Comparison of ENCODE assay signal across 8 cellular contexts in the genomic region with DNA sequence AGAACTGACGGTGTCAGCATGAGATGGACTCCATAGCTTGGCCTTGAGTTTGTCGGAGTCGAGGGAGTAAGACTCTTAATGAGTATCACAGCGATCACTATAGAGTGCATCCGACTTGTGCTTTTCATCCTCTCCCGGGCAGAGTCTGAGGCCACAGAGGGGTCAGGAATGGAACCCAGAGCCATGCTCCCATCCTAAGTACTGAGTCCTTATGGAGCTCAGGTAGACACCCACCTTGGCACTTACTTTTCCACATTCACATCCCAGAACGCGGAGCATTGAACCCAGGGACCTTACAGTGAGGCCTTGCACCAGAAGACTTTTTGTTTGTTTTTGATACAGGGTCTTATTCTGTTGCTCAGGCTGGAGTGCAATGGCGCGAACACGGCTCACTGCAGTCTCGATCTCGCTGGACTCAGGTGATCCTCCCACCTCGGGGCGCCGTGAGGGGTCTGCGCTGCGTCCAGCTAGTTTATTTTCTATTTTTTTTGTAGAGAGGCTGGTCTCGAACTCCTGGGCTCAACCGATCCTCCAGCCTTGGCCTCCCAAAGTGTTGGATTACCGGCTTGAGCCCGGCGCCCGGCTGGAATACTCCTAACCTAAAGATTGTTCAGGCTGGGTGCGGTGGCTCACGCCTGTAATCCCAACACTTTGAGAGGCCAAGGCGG. TPM values are rescaled to one million over a fixed set of nuclear protein-coding genes. Genes with fewer than 3 reads are reported as not detected.
A peak's percentile ranks its signal among the peaks of the same experiment; 100 is the strongest.
DNase-seq lines count a peak whose midpoint lies in the region; ATAC-seq and TF ChIP-seq lines count a peak whose summit lies in the region.

No MANE protein-coding gene starts in this region.

- H3K9me3 Mint-ChIP-seq in activated CD4-positive, alpha-beta T cell treated with anti-CD3 and anti-CD28 coated beads, Interleukin-2, amount 10 ng/mL, durations not matched to agents 7 days and 5 days: no peaks in the 10 kb centered on the region
- no peaks in the 10 kb centered on the region for H3K9me3 Mint-ChIP-seq in activated naive CD8-positive, alpha-beta T cell treated with anti-CD3 and anti-CD28 coated beads for 36 hours
- no peaks in the 10 kb centered on the region for H3K9me3 Mint-ChIP-seq in stimulated activated effector memory CD8-positive, alpha-beta T cell treated with anti-CD3 and anti-CD28 coated beads, Interleukin-12 subunit alpha, Interleukin-12 subunit beta, amount 100 ng/mL, for 72 hours

- H3K36me3 Mint-ChIP-seq in activated CD4-positive, alpha-beta T cell treated with anti-CD3 and anti-CD28 coated beads, Interleukin-2, amount 10 ng/mL, durations not matched to agents 7 days and 5 days (ENCODE audit: low read depth): peaks cover 19% of the 10 kb centered on the region
- peaks cover 17% of the 10 kb centered on the region for H3K36me3 Mint-ChIP-seq in activated naive CD8-positive, alpha-beta T cell treated with anti-CD3 and anti-CD28 coated beads for 36 hours
- H3K36me3 Mint-ChIP-seq in stimulated activated effector memory CD8-positive, alpha-beta T cell treated with anti-CD3 and anti-CD28 coated beads, Interleukin-12 subunit alpha, Interleukin-12 subunit beta, amount 100 ng/mL, for 72 hours: peaks cover 46% of the 10 kb centered on the region

- ATAC-seq in stimulated activated effector memory CD8-positive, alpha-beta T cell treated with anti-CD3 and anti-CD28 coated beads, Interleukin-12 subunit alpha, Interleukin-12 subunit beta, amount 100 ng/mL, for 72 hours: peak; percentile 49
- no peak for ATAC-seq in GM19463 (IDR thresholded peaks at IDR 0.05; ENCODE audit: unreplicated experiment)
- ATAC-seq in GM18907 (IDR thresholded peaks at IDR 0.05; ENCODE audit: unreplicated experiment): no peak

- peaks cover 39% of the 10 kb centered on the region for H3K4me1 Mint-ChIP-seq in activated CD4-positive, alpha-beta T cell treated with anti-CD3 and anti-CD28 coated beads, Interleukin-2, amount 10 ng/mL, durations not matched to agents 7 days and 5 days
- peaks cover 31% of the 10 kb centered on the region for H3K4me1 Mint-ChIP-seq in activated naive CD8-positive, alpha-beta T cell treated with anti-CD3 and anti-CD28 coated beads for 36 hours
- H3K4me1 Mint-ChIP-seq in stimulated activated effector memory CD8-positive, alpha-beta T cell treated with anti-CD3 and anti-CD28 coated beads, Interleukin-12 subunit alpha, Interleukin-12 subunit beta, amount 100 ng/mL, for 72 hours: peaks cover 60% of the 10 kb centered on the region

- peak overlapping the region; percentile 87 for H3K27ac Mint-ChIP-seq in activated CD4-positive, alpha-beta T cell treated with anti-CD3 and anti-CD28 coated beads, Interleukin-2, amount 10 ng/mL, durations not matched to agents 7 days and 5 days
- H3K27ac Mint-ChIP-seq in activated naive CD8-positive, alpha-beta T cell treated with anti-CD3 and anti-CD28 coated beads for 36 hours: peak overlapping the region; percentile 87
- peak overlapping the region; percentile 93 for H3K27ac Mint-ChIP-seq in stimulated activated effector memory CD8-positive, alpha-beta T cell treated with anti-CD3 and anti-CD28 coated beads, Interleukin-12 subunit alpha, Interleukin-12 subunit beta, amount 100 ng/mL, for 72 hours

- H3K27me3 Mint-ChIP-seq in activated CD4-positive, alpha-beta T cell treated with anti-CD3 and anti-CD28 coated beads, Interleukin-2, amount 10 ng/mL, durations not matched to agents 7 days and 5 days: peaks cover 3% of the 10 kb centered on the region
- no peaks in the 10 kb centered on the region for H3K27me3 Mint-ChIP-seq in activated naive CD8-positive, alpha-beta T cell treated with anti-CD3 and anti-CD28 coated beads for 36 hours

- H3K27ac ChIP-seq in HL-60 (replicated peaks): peak overlapping the region; percentile 55
- no peak overlapping the region for H3K27ac ChIP-seq in iPS DF 6.9 (ENCODE audit: low read length)

- peak overlapping the region; percentile 93 for H3K4me3 Mint-ChIP-seq in activated CD4-positive, alpha-beta T cell treated with anti-CD3 and anti-CD28 coated beads, Interleukin-2, amount 10 ng/mL, durations not matched to agents 7 days and 5 days
- H3K4me3 Mint-ChIP-seq in activated naive CD8-positive, alpha-beta T cell treated with anti-CD3 and anti-CD28 coated beads for 36 hours: peak overlapping the region; percentile 95
- H3K4me3 Mint-ChIP-seq in stimulated activated effector memory CD8-positive, alpha-beta T cell treated with anti-CD3 and anti-CD28 coated beads, Interleukin-12 subunit alpha, Interleukin-12 subunit beta, amount 100 ng/mL, for 72 hours: peak overlapping the region; percentile 86

- H3K9me3 ChIP-seq in iPS DF 6.9 (ENCODE audit: control insufficient read depth, insufficient read depth, low read length): no peaks in the 10 kb centered on the region

- H3K4me3 ChIP-seq in HL-60 (replicated peaks; ENCODE audit: insufficient read depth, low read length) (peak overlapping the region; percentile 90), iPS DF 6.9 (ENCODE audit: low read length) (peak overlapping the region; percentile 87; the same call in 1 of the 2 replicates)

- no peaks in the 10 kb centered on the region; the same call in 1 of the 2 replicates for H3K36me3 ChIP-seq in iPS DF 6.9 (ENCODE audit: control insufficient read depth, insufficient read depth, low read length)

- WGBS in iPS DF 6.9 (ENCODE audit: insufficient coverage, insufficient read length): no CpG with 5 or more reads among the region's 27 CpGs

- no peak for TF ChIP-seq CTCF in HL-60 (IDR thresholded peaks at IDR 0.05; ENCODE audit: insufficient read depth, low read length)

- POLR2A ChIA-PET in activated CD4-positive, alpha-beta T cell treated with anti-CD3 and anti-CD28 coated beads, Interleukin-2, amount 10 ng/mL, durations not matched to agents 7 days and 5 days (lab: Charles Lee): interaction anchor here (0.6 kb wide), 1 partner anchor 179 kb away, joined by 6 read pairs; a partner anchor contains a TSS

- CTCF ChIA-PET in activated CD4-positive, alpha-beta T cell treated with anti-CD3 and anti-CD28 coated beads, Interleukin-2, amount 10 ng/mL, durations not matched to agents 7 days and 5 days (lab: Charles Lee): interaction anchor here (0.6 to 2.7 kb wide), 13 partner anchors 9 to 146 kb away, joined by 3 to 12 read pairs (median 4); a partner anchor contains a TSS

- H3K4me1 ChIP-seq in iPS DF 6.9 (ENCODE audit: control insufficient read depth, insufficient read depth, low read length): peaks cover 1% of the 10 kb centered on the region; the same call in 1 of the 2 replicates

- no peaks in the 10 kb centered on the region for H3K27me3 ChIP-seq in HL-60 (ENCODE audit: insufficient read depth, poor library complexity, severe bottlenecking)
- H3K27me3 ChIP-seq in iPS DF 6.9 (ENCODE audit: control insufficient read depth, insufficient read depth, low read length): no peaks in the 10 kb centered on the region

- no peak for DNase-seq in activated CD4-positive, alpha-beta T cell treated with anti-CD3 and anti-CD28 coated beads, Interleukin-2, amount 10 ng/mL, durations not matched to agents 7 days and 5 days
- DNase-seq in activated CD4-positive, alpha-beta T cell treated with anti-CD3 and anti-CD28 coated beads, Interleukin-2, amount 50 U/mL, for 1 hour: no peak
- DNase-seq in HL-60 (ENCODE audit: low read depth in 1 of 2, low spot score in 1 of 2) (peak in 1 of 2 experiments; percentile 10), iPS DF 6.9 (ENCODE audit: low read depth, low spot score) (no peak)
- DNase-seq in activated naive CD8-positive, alpha-beta T cell treated with anti-CD3 and anti-CD28 coated beads for 36 hours: no peak
- no peak for DNase-seq in stimulated activated effector memory CD8-positive, alpha-beta T cell treated with anti-CD3 and anti-CD28 coated beads, Interleukin-12 subunit alpha, Interleukin-12 subunit beta, amount 100 ng/mL, for 72 hours (ENCODE audit: low spot score in 2 of 2)

RNA-seq across cellular contexts. Expression of a gene that starts 0.7 kb away (rescaled TPM):
- 100 to 1,000 TPM; 145 to 159 TPM for total RNA-seq in activated CD4-positive, alpha-beta T cell treated with anti-CD3 and anti-CD28 coated beads, Interleukin-2, amount 10 ng/mL, durations not matched to agents 7 days and 5 days
- 100 to 1,000 TPM; 288 to 292 TPM for total RNA-seq in activated naive CD8-positive, alpha-beta T cell treated with anti-CD3 and anti-CD28 coated beads for 36 hours

RNA-seq across cellular contexts. Expression of a gene that starts 24.0 kb away (rescaled TPM):
- 10 to 100 TPM; 27.3 to 32.3 TPM for total RNA-seq in activated CD4-positive, alpha-beta T cell treated with anti-CD3 and anti-CD28 coated beads, Interleukin-2, amount 10 ng/mL, durations not matched to agents 7 days and 5 days
- total RNA-seq in activated naive CD8-positive, alpha-beta T cell treated with anti-CD3 and anti-CD28 coated beads for 36 hours: 10 to 100 TPM; 25.0 to 30.5 TPM

RNA-seq across cellular contexts. Expression of a gene that starts 24.1 kb away (rescaled TPM):
- total RNA-seq in activated CD4-positive, alpha-beta T cell treated with anti-CD3 and anti-CD28 coated beads, Interleukin-2, amount 10 ng/mL, durations not matched to agents 7 days and 5 days: 10 to 100 TPM; 26.7 to 31.6 TPM
- 10 to 100 TPM; 64.2 to 64.6 TPM for total RNA-seq in activated naive CD8-positive, alpha-beta T cell treated with anti-CD3 and anti-CD28 coated beads for 36 hours

RNA-seq across cellular contexts. Expression of a gene that starts 25.6 kb away (rescaled TPM):
- 100 to 1,000 TPM; 257 to 297 TPM for total RNA-seq in activated CD4-positive, alpha-beta T cell treated with anti-CD3 and anti-CD28 coated beads, Interleukin-2, amount 10 ng/mL, durations not matched to agents 7 days and 5 days
- total RNA-seq in activated naive CD8-positive, alpha-beta T cell treated with anti-CD3 and anti-CD28 coated beads for 36 hours: 100 to 1,000 TPM; 214 to 226 TPM

RNA-seq across cellular contexts. Expression of a gene that starts 32.4 kb away (rescaled TPM):
- total RNA-seq in activated CD4-positive, alpha-beta T cell treated with anti-CD3 and anti-CD28 coated beads, Interleukin-2, amount 10 ng/mL, durations not matched to agents 7 days and 5 days: 100 to 1,000 TPM; 323 to 355 TPM
- total RNA-seq in activated naive CD8-positive, alpha-beta T cell treated with anti-CD3 and anti-CD28 coated beads for 36 hours: 100 to 1,000 TPM; 449 to 455 TPM
